1 cellular context compared by ENCODE assay signal in genomic region chrX:109782994-109783711, GRCh38.
A peak's percentile ranks its signal among the peaks of the same experiment; 100 is the strongest.
TF ChIP-seq lines count a peak whose summit lies in the region.

No MANE protein-coding gene starts in this region.

TF ChIP-seq in GM12878, 131 proteins besides CTCF, POLR2A, EP300 and RAD21 (continued from another document and continues in another):
- TF ChIP-seq CBX5 (IDR thresholded peaks at IDR 0.05; ENCODE audit: low read depth) = no peak
- no peak for TF ChIP-seq SMC3 (IDR thresholded peaks at IDR 0.05; ENCODE audit: borderline replicate concordance, low read length)
- TF ChIP-seq SP1 (IDR thresholded peaks at IDR 0.05; ENCODE audit: low read depth, low read length) = no peak
- no peak for TF ChIP-seq SIX5 (IDR thresholded peaks at IDR 0.05; ENCODE audit: low read depth, low read length, severe bottlenecking)
- no peak for TF ChIP-seq NFXL1 (IDR thresholded peaks at IDR 0.05; ENCODE audit: borderline replicate concordance)
- no peak for TF ChIP-seq MXI1 (IDR thresholded peaks at IDR 0.05; ENCODE audit: low read depth, low read length)
- no peak for TF ChIP-seq REST (IDR thresholded peaks at IDR 0.05; ENCODE audit: low read depth, low read length)
- TF ChIP-seq SKIL (IDR thresholded peaks at IDR 0.05; ENCODE audit: low read depth, poor library complexity, severe bottlenecking) = no peak
- TF ChIP-seq ZBTB11 (CRISPR knock-in tag; IDR thresholded peaks at IDR 0.05) = no peak
- TF ChIP-seq MLLT1 (IDR thresholded peaks at IDR 0.05) = no peak
- TF ChIP-seq FOS (IDR thresholded peaks at IDR 0.05; ENCODE audit: borderline replicate concordance, extremely low read depth, insufficient read length) = no peak
- TF ChIP-seq NBN (IDR thresholded peaks at IDR 0.05) = no peak
- peak; percentile 56; the same call in 1 of the 2 replicates for TF ChIP-seq RAD51 (IDR thresholded peaks at IDR 0.05)
- TF ChIP-seq PAX8 (IDR thresholded peaks at IDR 0.05) = no peak
- peak; percentile 57 for TF ChIP-seq MEF2B (IDR thresholded peaks at IDR 0.05; ENCODE audit: partially characterized antibody, poor library complexity, severe bottlenecking)
- TF ChIP-seq CEBPZ (IDR thresholded peaks at IDR 0.05; ENCODE audit: low read depth, low read length) = no peak
- TF ChIP-seq, protein P1, sequence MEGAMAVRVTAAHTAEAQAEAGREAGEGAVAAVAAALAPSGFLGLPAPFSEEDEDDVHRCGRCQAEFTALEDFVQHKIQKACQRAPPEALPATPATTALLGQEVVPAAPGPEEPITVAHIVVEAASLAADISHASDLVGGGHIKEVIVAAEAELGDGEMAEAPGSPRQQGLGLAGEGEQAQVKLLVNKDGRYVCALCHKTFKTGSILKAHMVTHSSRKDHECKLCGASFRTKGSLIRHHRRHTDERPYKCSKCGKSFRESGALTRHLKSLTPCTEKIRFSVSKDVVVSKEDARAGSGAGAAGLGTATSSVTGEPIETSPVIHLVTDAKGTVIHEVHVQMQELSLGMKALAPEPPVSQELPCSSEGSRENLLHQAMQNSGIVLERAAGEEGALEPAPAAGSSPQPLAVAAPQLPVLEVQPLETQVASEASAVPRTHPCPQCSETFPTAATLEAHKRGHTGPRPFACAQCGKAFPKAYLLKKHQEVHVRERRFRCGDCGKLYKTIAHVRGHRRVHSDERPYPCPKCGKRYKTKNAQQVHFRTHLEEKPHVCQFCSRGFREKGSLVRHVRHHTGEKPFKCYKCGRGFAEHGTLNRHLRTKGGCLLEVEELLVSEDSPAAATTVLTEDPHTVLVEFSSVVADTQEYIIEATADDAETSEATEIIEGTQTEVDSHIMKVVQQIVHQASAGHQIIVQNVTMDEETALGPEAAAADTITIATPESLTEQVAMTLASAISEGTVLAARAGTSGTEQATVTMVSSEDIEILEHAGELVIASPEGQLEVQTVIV (IDR thresholded peaks at IDR 0.05; ENCODE audit: borderline replicate concordance, partially characterized antibody) = no peak
- TF ChIP-seq, protein P2, sequence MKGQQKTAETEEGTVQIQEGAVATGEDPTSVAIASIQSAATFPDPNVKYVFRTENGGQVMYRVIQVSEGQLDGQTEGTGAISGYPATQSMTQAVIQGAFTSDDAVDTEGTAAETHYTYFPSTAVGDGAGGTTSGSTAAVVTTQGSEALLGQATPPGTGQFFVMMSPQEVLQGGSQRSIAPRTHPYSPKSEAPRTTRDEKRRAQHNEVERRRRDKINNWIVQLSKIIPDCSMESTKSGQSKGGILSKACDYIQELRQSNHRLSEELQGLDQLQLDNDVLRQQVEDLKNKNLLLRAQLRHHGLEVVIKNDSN (IDR thresholded peaks at IDR 0.05; ENCODE audit: borderline replicate concordance, extremely low read length, insufficient read depth, low read depth, low read length) = no peak
- TF ChIP-seq RB1 (IDR thresholded peaks at IDR 0.05; ENCODE audit: borderline replicate concordance) = no peak
- no peak for TF ChIP-seq JUND (IDR thresholded peaks at IDR 0.05; ENCODE audit: low read depth, low read length)
- no peak for TF ChIP-seq ZNF384 (IDR thresholded peaks at IDR 0.05; ENCODE audit: borderline replicate concordance, low read depth, low read length)
- no peak for TF ChIP-seq SREBF2 (IDR thresholded peaks at IDR 0.05; ENCODE audit: low read length)
- TF ChIP-seq GATAD2B (conservative IDR thresholded peaks at IDR 0.05; ENCODE audit: low read depth) = no peak
- no peak for TF ChIP-seq BCL3 (IDR thresholded peaks at IDR 0.05; ENCODE audit: borderline replicate concordance, insufficient read depth, low read depth, low read length, poor library complexity, severe bottlenecking)
- TF ChIP-seq YY1 (IDR thresholded peaks at IDR 0.05; ENCODE audit: low read depth, low read length) = no peak
- no peak for TF ChIP-seq BHLHE40 (IDR thresholded peaks at IDR 0.05; ENCODE audit: borderline replicate concordance in 1 of 2, low read depth in 2 of 2, low read length in 1 of 2)
- TF ChIP-seq NRF1 (conservative IDR thresholded peaks at IDR 0.05; ENCODE audit: low read depth, low read length) = no peak
- no peak for TF ChIP-seq BACH1 (IDR thresholded peaks at IDR 0.05; ENCODE audit: borderline replicate concordance)
- TF ChIP-seq POLR2AphosphoS2 (IDR thresholded peaks at IDR 0.05; ENCODE audit: low read depth, low read length) = no peak
- TF ChIP-seq ZNF274 (IDR thresholded peaks at IDR 0.05; ENCODE audit: insufficient read depth, insufficient read length) = no peak
- no peak for TF ChIP-seq RBBP5 (conservative IDR thresholded peaks at IDR 0.05)
- no peak for TF ChIP-seq RCOR1 (conservative IDR thresholded peaks at IDR 0.05; ENCODE audit: low read depth, low read length)
- no peak for TF ChIP-seq ASH2L (IDR thresholded peaks at IDR 0.05; ENCODE audit: borderline replicate concordance, low read depth)
- no peak for TF ChIP-seq EZH2 (IDR thresholded peaks at IDR 0.05; ENCODE audit: borderline replicate concordance, control insufficient read depth, low read depth, low read length)
- no peak for TF ChIP-seq YBX1 (IDR thresholded peaks at IDR 0.05)
- no peak; the same call in 1 of the 2 replicates for TF ChIP-seq DPF2 (IDR thresholded peaks at IDR 0.05)
- TF ChIP-seq HDGF (IDR thresholded peaks at IDR 0.05) = no peak
